Comparison of ENCODE assay signal across 2 cellular contexts in genomic region chr10:15997313-15997712, GRCh38.
TF ChIP-seq lines count a peak whose summit lies in the region.

No MANE protein-coding gene starts in this region.

TF ChIP-seq in GM23338, 12 proteins besides CTCF, POLR2A, EP300 and RAD21:
- TF ChIP-seq REST (IDR thresholded peaks at IDR 0.05; ENCODE audit: unreplicated experiment) (no peak), NANOG (IDR thresholded peaks at IDR 0.05; ENCODE audit: borderline replicate concordance) (no peak), STAT1 (IDR thresholded peaks at IDR 0.05; ENCODE audit: unreplicated experiment) (no peak), CREB1 (CRISPR knock-in tag; IDR thresholded peaks at IDR 0.05; ENCODE audit: low read depth) (no peak), JUNB (IDR thresholded peaks at IDR 0.05; ENCODE audit: unreplicated experiment) (no peak)
- TF ChIP-seq, protein P1, sequence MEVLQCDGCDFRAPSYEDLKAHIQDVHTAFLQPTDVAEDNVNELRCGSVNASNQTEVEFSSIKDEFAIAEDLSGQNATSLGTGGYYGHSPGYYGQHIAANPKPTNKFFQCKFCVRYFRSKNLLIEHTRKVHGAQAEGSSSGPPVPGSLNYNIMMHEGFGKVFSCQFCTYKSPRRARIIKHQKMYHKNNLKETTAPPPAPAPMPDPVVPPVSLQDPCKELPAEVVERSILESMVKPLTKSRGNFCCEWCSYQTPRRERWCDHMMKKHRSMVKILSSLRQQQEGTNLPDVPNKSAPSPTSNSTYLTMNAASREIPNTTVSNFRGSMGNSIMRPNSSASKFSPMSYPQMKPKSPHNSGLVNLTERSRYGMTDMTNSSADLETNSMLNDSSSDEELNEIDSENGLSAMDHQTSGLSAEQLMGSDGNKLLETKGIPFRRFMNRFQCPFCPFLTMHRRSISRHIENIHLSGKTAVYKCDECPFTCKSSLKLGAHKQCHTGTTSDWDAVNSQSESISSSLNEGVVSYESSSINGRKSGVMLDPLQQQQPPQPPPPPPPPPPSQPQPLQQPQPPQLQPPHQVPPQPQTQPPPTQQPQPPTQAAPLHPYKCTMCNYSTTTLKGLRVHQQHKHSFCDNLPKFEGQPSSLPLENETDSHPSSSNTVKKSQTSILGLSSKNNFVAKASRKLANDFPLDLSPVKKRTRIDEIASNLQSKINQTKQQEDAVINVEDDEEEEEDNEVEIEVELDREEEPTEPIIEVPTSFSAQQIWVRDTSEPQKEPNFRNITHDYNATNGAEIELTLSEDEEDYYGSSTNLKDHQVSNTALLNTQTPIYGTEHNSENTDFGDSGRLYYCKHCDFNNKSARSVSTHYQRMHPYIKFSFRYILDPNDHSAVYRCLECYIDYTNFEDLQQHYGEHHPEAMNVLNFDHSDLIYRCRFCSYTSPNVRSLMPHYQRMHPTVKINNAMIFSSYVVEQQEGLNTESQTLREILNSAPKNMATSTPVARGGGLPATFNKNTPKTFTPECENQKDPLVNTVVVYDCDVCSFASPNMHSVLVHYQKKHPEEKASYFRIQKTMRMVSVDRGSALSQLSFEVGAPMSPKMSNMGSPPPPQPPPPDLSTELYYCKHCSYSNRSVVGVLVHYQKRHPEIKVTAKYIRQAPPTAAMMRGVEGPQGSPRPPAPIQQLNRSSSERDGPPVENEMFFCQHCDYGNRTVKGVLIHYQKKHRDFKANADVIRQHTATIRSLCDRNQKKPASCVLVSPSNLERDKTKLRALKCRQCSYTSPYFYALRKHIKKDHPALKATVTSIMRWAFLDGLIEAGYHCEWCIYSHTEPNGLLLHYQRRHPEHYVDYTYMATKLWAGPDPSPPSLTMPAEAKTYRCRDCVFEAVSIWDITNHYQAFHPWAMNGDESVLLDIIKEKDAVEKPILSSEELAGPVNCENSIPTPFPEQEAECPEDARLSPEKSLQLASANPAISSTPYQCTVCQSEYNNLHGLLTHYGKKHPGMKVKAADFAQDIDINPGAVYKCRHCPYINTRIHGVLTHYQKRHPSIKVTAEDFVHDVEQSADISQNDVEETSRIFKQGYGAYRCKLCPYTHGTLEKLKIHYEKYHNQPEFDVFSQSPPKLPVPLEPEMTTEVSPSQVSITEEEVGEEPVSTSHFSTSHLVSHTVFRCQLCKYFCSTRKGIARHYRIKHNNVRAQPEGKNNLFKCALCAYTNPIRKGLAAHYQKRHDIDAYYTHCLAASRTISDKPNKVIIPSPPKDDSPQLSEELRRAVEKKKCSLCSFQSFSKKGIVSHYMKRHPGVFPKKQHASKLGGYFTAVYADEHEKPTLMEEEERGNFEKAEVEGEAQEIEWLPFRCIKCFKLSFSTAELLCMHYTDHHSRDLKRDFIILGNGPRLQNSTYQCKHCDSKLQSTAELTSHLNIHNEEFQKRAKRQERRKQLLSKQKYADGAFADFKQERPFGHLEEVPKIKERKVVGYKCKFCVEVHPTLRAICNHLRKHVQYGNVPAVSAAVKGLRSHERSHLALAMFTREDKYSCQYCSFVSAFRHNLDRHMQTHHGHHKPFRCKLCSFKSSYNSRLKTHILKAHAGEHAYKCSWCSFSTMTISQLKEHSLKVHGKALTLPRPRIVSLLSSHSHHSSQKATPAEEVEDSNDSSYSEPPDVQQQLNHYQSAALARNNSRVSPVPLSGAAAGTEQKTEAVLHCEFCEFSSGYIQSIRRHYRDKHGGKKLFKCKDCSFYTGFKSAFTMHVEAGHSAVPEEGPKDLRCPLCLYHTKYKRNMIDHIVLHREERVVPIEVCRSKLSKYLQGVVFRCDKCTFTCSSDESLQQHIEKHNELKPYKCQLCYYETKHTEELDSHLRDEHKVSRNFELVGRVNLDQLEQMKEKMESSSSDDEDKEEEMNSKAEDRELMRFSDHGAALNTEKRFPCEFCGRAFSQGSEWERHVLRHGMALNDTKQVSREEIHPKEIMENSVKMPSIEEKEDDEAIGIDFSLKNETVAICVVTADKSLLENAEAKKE (CRISPR knock-in tag; IDR thresholded peaks at IDR 0.05) = no peak
TF ChIP-seq in GM23338: peak in this region for 0.

TF ChIP-seq in K562, 482 proteins besides CTCF, POLR2A, EP300 and RAD21 (continued from another document):
- TF ChIP-seq BMI1 (IDR thresholded peaks at IDR 0.05; ENCODE audit: low read length) = no peak
- TF ChIP-seq ZNF512 (tag; IDR thresholded peaks at IDR 0.05) = no peak
- TF ChIP-seq, protein P2, sequence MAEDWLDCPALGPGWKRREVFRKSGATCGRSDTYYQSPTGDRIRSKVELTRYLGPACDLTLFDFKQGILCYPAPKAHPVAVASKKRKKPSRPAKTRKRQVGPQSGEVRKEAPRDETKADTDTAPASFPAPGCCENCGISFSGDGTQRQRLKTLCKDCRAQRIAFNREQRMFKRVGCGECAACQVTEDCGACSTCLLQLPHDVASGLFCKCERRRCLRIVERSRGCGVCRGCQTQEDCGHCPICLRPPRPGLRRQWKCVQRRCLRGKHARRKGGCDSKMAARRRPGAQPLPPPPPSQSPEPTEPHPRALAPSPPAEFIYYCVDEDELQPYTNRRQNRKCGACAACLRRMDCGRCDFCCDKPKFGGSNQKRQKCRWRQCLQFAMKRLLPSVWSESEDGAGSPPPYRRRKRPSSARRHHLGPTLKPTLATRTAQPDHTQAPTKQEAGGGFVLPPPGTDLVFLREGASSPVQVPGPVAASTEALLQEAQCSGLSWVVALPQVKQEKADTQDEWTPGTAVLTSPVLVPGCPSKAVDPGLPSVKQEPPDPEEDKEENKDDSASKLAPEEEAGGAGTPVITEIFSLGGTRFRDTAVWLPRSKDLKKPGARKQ (CRISPR knock-in tag; IDR thresholded peaks at IDR 0.05) = no peak
- no peak for TF ChIP-seq TBL1XR1 (IDR thresholded peaks at IDR 0.05; ENCODE audit: low read length in 2 of 2)
- TF ChIP-seq MYNN (IDR thresholded peaks at IDR 0.05) = no peak
- no peak for TF ChIP-seq MYNN (CRISPR knock-in tag; IDR thresholded peaks at IDR 0.05)
- TF ChIP-seq, protein P3, sequence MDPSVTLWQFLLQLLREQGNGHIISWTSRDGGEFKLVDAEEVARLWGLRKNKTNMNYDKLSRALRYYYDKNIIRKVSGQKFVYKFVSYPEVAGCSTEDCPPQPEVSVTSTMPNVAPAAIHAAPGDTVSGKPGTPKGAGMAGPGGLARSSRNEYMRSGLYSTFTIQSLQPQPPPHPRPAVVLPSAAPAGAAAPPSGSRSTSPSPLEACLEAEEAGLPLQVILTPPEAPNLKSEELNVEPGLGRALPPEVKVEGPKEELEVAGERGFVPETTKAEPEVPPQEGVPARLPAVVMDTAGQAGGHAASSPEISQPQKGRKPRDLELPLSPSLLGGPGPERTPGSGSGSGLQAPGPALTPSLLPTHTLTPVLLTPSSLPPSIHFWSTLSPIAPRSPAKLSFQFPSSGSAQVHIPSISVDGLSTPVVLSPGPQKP (CRISPR knock-in tag; IDR thresholded peaks at IDR 0.05) = no peak
- no peak for TF ChIP-seq EHMT2 (IDR thresholded peaks at IDR 0.05)
- peak; percentile 46; the same call in 1 of the 2 replicates for TF ChIP-seq MAFG (tag; conservative IDR thresholded peaks at IDR 0.05)
- TF ChIP-seq, protein P4, sequence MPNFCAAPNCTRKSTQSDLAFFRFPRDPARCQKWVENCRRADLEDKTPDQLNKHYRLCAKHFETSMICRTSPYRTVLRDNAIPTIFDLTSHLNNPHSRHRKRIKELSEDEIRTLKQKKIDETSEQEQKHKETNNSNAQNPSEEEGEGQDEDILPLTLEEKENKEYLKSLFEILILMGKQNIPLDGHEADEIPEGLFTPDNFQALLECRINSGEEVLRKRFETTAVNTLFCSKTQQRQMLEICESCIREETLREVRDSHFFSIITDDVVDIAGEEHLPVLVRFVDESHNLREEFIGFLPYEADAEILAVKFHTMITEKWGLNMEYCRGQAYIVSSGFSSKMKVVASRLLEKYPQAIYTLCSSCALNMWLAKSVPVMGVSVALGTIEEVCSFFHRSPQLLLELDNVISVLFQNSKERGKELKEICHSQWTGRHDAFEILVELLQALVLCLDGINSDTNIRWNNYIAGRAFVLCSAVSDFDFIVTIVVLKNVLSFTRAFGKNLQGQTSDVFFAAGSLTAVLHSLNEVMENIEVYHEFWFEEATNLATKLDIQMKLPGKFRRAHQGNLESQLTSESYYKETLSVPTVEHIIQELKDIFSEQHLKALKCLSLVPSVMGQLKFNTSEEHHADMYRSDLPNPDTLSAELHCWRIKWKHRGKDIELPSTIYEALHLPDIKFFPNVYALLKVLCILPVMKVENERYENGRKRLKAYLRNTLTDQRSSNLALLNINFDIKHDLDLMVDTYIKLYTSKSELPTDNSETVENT (CRISPR knock-in tag; IDR thresholded peaks at IDR 0.05) = no peak
- TF ChIP-seq, protein P5, sequence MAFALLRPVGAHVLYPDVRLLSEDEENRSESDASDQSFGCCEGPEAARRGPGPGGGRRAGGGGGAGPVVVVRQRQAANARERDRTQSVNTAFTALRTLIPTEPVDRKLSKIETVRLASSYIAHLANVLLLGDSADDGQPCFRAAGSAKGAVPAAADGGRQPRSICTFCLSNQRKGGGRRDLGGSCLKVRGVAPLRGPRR (CRISPR knock-in tag; IDR thresholded peaks at IDR 0.05) = no peak
- no peak for TF ChIP-seq POLR2G (IDR thresholded peaks at IDR 0.05; ENCODE audit: low read depth, low read length)
- peak; percentile 59 for TF ChIP-seq ZNF316 (IDR thresholded peaks at IDR 0.05)
- TF ChIP-seq ZC3H8 (IDR thresholded peaks at IDR 0.05) = no peak
- no peak for TF ChIP-seq ZNF232 (CRISPR knock-in tag; IDR thresholded peaks at IDR 0.05)
- no peak for TF ChIP-seq FOXA3 (CRISPR knock-in tag; conservative IDR thresholded peaks at IDR 0.05 in 1 of 2, IDR thresholded peaks at IDR 0.05 in 1 of 2)
- TF ChIP-seq, protein P6, sequence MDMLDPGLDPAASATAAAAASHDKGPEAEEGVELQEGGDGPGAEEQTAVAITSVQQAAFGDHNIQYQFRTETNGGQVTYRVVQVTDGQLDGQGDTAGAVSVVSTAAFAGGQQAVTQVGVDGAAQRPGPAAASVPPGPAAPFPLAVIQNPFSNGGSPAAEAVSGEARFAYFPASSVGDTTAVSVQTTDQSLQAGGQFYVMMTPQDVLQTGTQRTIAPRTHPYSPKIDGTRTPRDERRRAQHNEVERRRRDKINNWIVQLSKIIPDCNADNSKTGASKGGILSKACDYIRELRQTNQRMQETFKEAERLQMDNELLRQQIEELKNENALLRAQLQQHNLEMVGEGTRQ (CRISPR knock-in tag; IDR thresholded peaks at IDR 0.05) = no peak
- TF ChIP-seq, protein P7, sequence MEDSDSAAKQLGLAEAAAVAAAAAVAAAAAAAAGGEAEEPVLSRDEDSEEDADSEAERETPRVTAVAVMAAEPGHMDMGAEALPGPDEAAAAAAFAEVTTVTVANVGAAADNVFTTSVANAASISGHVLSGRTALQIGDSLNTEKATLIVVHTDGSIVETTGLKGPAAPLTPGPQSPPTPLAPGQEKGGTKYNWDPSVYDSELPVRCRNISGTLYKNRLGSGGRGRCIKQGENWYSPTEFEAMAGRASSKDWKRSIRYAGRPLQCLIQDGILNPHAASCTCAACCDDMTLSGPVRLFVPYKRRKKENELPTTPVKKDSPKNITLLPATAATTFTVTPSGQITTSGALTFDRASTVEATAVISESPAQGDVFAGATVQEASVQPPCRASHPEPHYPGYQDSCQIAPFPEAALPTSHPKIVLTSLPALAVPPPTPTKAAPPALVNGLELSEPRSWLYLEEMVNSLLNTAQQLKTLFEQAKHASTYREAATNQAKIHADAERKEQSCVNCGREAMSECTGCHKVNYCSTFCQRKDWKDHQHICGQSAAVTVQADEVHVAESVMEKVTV (CRISPR knock-in tag; IDR thresholded peaks at IDR 0.05) = no peak
- no peak for TF ChIP-seq ZNF584 (CRISPR knock-in tag; IDR thresholded peaks at IDR 0.05; ENCODE audit: low read depth)
- TF ChIP-seq MAFF (IDR thresholded peaks at IDR 0.05; ENCODE audit: low read length) = peak; percentile 68
- TF ChIP-seq CREBBP (IDR thresholded peaks at IDR 0.05; ENCODE audit: low read depth, low read length) = no peak
- peak; percentile 50; the same call in 1 of the 2 replicates for TF ChIP-seq C11orf30 (IDR thresholded peaks at IDR 0.05; ENCODE audit: low read depth)
- TF ChIP-seq EZH2 (IDR thresholded peaks at IDR 0.05; ENCODE audit: borderline replicate concordance, low read depth, low read length) = no peak
- no peak for TF ChIP-seq LCOR (CRISPR knock-in tag; IDR thresholded peaks at IDR 0.05)
- no peak for TF ChIP-seq ZFP36 (IDR thresholded peaks at IDR 0.05; ENCODE audit: low read depth, low read length, partially characterized antibody)
- TF ChIP-seq CHAMP1 (IDR thresholded peaks at IDR 0.05) = no peak
- TF ChIP-seq ZNF165 (CRISPR knock-in tag; IDR thresholded peaks at IDR 0.05; ENCODE audit: borderline replicate concordance) = no peak
